In genomic region chr12:51950682-51951198, GRCh38 we compare ENCODE assay signal across 1 cellular context.
TF ChIP-seq lines count a peak whose summit lies in the region.

No MANE protein-coding gene starts in this region.

TF ChIP-seq in HepG2, 621 proteins besides CTCF, POLR2A, EP300 and RAD21:
- TF ChIP-seq PAXIP1 (CRISPR knock-in tag; conservative IDR thresholded peaks at IDR 0.05) (no peak), ZNF800 (CRISPR knock-in tag; IDR thresholded peaks at IDR 0.05) (0 out of 2 replicates have a peak, but pooled peaks have one; percentile 33), ZSCAN9 (CRISPR knock-in tag; IDR thresholded peaks at IDR 0.05; ENCODE audit: borderline replicate concordance) (0 out of 2 replicates have a peak, but pooled peaks have one; percentile 14), SRSF4 (IDR thresholded peaks at IDR 0.05; ENCODE audit: low read depth, low read length, poor library complexity, severe bottlenecking) (no peak), CBX2 (IDR thresholded peaks at IDR 0.05; ENCODE audit: low read depth, low read length) (peak; percentile 91), CBX2 (CRISPR knock-in tag; IDR thresholded peaks at IDR 0.05; ENCODE audit: low read depth) (no peak)
- TF ChIP-seq, protein P1, sequence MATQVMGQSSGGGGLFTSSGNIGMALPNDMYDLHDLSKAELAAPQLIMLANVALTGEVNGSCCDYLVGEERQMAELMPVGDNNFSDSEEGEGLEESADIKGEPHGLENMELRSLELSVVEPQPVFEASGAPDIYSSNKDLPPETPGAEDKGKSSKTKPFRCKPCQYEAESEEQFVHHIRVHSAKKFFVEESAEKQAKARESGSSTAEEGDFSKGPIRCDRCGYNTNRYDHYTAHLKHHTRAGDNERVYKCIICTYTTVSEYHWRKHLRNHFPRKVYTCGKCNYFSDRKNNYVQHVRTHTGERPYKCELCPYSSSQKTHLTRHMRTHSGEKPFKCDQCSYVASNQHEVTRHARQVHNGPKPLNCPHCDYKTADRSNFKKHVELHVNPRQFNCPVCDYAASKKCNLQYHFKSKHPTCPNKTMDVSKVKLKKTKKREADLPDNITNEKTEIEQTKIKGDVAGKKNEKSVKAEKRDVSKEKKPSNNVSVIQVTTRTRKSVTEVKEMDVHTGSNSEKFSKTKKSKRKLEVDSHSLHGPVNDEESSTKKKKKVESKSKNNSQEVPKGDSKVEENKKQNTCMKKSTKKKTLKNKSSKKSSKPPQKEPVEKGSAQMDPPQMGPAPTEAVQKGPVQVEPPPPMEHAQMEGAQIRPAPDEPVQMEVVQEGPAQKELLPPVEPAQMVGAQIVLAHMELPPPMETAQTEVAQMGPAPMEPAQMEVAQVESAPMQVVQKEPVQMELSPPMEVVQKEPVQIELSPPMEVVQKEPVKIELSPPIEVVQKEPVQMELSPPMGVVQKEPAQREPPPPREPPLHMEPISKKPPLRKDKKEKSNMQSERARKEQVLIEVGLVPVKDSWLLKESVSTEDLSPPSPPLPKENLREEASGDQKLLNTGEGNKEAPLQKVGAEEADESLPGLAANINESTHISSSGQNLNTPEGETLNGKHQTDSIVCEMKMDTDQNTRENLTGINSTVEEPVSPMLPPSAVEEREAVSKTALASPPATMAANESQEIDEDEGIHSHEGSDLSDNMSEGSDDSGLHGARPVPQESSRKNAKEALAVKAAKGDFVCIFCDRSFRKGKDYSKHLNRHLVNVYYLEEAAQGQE (IDR thresholded peaks at IDR 0.05; ENCODE audit: borderline replicate concordance in 1 of 2, low read depth in 1 of 2, low read length in 2 of 2), result no peak
